13 cellular contexts compared by ENCODE assay signal in genomic region chr6:100203391-100203790, GRCh38.
DNase-seq lines count a peak whose midpoint lies in the region; ATAC-seq, FAIRE-seq and TF ChIP-seq lines count a peak whose summit lies in the region.
"Had no signal": no experiment of that assay in that cellular context is flagged by ENCODE, and none has a peak within 500 bp of the region (broad histone marks: within the 10 kb centered on the region; RNA-seq: fewer than 3 reads in every experiment).

No MANE protein-coding gene starts in this region.

- ATAC-seq in GM18502 (IDR thresholded peaks at IDR 0.05; ENCODE audit: poor library complexity, unreplicated experiment) = no peak

- no peaks in the 10 kb centered on the region for H3K36me3 ChIP-seq in BJ (ENCODE audit: control insufficient read depth, insufficient read depth, low read length)
- H3K36me3 ChIP-seq in brain microvascular endothelial cell (replicated peaks) = no peaks in the 10 kb centered on the region
- H3K36me3 ChIP-seq: adrenal gland had no signal

- no peak for TF ChIP-seq POLR2A in NB4 (IDR thresholded peaks at IDR 0.05; ENCODE audit: extremely low read depth, insufficient read length)

- in situ Hi-C loops in brain microvascular endothelial cell (cut with HindIII; ENCODE audit: low pct_ligation_motif_present, low sequenced_read_pairs) = no loop called here

- H3K27me3 ChIP-seq in BJ (ENCODE audit: control insufficient read depth, insufficient read depth, low read length) = no peaks in the 10 kb centered on the region
- H3K27me3 ChIP-seq in brain microvascular endothelial cell (replicated peaks) = no peaks in the 10 kb centered on the region
- H3K27me3 ChIP-seq: adrenal gland had no signal

- peak overlapping the region; percentile 99 for H3K27ac ChIP-seq in brain microvascular endothelial cell
- H3K27ac ChIP-seq: adrenal gland had no signal

- no peak for FAIRE-seq in frontal cortex (lab: Jason Lieb, UNC)

- DNase-seq in BJ (ENCODE audit: low read depth) (peak; percentile 97), NB4 (ENCODE audit: low read depth) (peak; percentile 61), brain microvascular endothelial cell (peak; percentile 88), myocyte (ENCODE audit: low read depth) (peak; percentile 78), NCI-H2081 (lab: John Stamatoyannopoulos, UW) (no peak), frontal cortex (ENCODE audit: low spot score in 2 of 2) (no peak), NCI-H446 (lab: John Stamatoyannopoulos, UW) (no peak)
- DNase-seq: activated CD8-positive, alpha-beta memory T cell treated with anti-CD3 and anti-CD28 coated beads for 24 hours; adrenal gland; Caco-2; NCI-H1417 treated with DMSO at 0.1 percent for 48 hours; SHP77 had no signal

- POLR2A ChIA-PET in BJ (lab: Charles Lee) = interaction anchor here (1.0 to 1.6 kb wide), 2 partner anchors 27 to 64 kb away, joined by 4 to 7 read pairs; no protein-coding TSS in a partner anchor

- TF ChIP-seq CTCF in BJ (IDR thresholded peaks at IDR 0.05; ENCODE audit: insufficient read depth, low read depth, low read length) = no peak
- no peak for TF ChIP-seq CTCF in NB4 (IDR thresholded peaks at IDR 0.05; ENCODE audit: low read depth, low read length)
- TF ChIP-seq CTCF in brain microvascular endothelial cell (IDR thresholded peaks at IDR 0.05; ENCODE audit: low read depth, low read length, missing control alignments) = no peak

- H3K4me3 ChIP-seq in BJ (ENCODE audit: low read depth, low read length) (no peak overlapping the region), NB4 (ENCODE audit: low read depth, low read length) (no peak overlapping the region), brain microvascular endothelial cell (ENCODE audit: low read depth, low read length) (no peak overlapping the region)
- H3K4me3 ChIP-seq: adrenal gland had no signal

- CTCF ChIA-PET in BJ (lab: Yijun Ruan, JAX) = interaction anchor here (0.7 to 1.6 kb wide), 4 partner anchors 10 to 141 kb away, joined by 3 to 5 read pairs (median 4); no protein-coding TSS in a partner anchor

Comparison
In these comparisons a context has a peak if more than half of its experiments do, and no peak if none do; other contexts are left out.
1. DNase-seq: peak in BJ (single experiment), NB4 (single experiment), brain microvascular endothelial cell (single experiment) and myocyte (single experiment); none in NCI-H2081 (0 of 2), frontal cortex (0 of 2) and NCI-H446 (0 of 2).